1 cellular context compared by ENCODE assay signal in genomic region chr6:5259428-5259827, GRCh38.
TF ChIP-seq lines count a peak whose summit lies in the region.

No MANE protein-coding gene starts in this region.

TF ChIP-seq in H1, 55 proteins besides CTCF, POLR2A, EP300 and RAD21:
- no peak for TF ChIP-seq FOSL1 (IDR thresholded peaks at IDR 0.05; ENCODE audit: insufficient read depth, low read depth, low read length)
- TF ChIP-seq PHF8 (conservative IDR thresholded peaks at IDR 0.05; ENCODE audit: low read depth, low read length) = no peak
- TF ChIP-seq EZH2 (IDR thresholded peaks at IDR 0.05; ENCODE audit: low read depth, low read length, severe bottlenecking) = no peak
- TF ChIP-seq HDAC2 (IDR thresholded peaks at IDR 0.05; ENCODE audit: borderline replicate concordance in 1 of 2, low read depth in 2 of 2, low read length in 2 of 2) = no peak
- TF ChIP-seq MAFK (IDR thresholded peaks at IDR 0.05; ENCODE audit: low read depth, low read length) = no peak
- no peak for TF ChIP-seq JUND (IDR thresholded peaks at IDR 0.05; ENCODE audit: low read length)
- no peak for TF ChIP-seq GTF2F1 (IDR thresholded peaks at IDR 0.05; ENCODE audit: borderline replicate concordance, low read depth, low read length)
- TF ChIP-seq SP2 (IDR thresholded peaks at IDR 0.05; ENCODE audit: low read length) = no peak
